Comparison of ENCODE assay signal across 2 cellular contexts in the genomic region with DNA sequence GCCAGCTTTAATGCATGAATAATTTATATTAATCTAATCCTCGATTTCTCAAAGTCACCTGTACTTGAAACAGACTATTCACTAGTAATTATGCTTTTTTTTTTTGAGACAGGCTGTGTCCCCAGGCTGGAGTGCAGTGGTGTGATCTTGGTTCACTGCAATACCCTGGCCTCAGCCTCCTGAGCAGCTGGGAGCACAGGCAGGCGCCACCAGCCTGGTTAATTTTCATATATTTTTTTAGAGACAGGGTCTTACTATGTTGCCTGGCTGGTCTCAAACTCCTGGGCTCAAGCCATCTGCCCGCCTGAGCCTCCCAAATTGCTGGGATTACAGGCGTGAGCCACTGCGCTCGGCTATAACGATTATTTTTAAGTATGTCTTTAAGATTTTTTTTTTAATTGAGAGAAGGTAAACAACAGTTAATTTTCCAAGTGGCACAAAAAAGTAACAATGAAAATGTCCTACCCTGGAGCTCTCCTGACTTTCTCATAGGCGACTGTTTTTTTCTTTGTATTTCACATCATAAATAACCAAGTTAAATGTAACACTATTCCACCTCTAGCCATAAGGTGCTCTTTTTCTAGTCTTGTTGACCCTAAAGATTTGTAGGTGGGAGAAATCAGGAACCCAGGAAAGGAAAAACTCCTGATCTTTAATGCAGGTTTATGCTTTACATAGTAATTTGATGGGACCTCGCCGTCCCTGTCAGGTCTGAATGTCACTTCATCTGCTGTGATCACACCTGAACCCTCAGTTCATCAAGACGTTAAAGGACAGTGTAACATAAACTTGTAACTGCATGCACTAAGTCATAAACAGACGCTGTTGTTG.
TF ChIP-seq lines count a peak whose summit lies in the region.

No MANE protein-coding gene starts in this region.

TF ChIP-seq in SK-N-SH, 30 proteins besides CTCF, POLR2A, EP300 and RAD21 (continued from another document):
- TF ChIP-seq RCOR1 (IDR thresholded peaks at IDR 0.05; ENCODE audit: low read length), result no peak
- TF ChIP-seq FOSL2 (IDR thresholded peaks at IDR 0.05; ENCODE audit: borderline replicate concordance, low read depth), result no peak
TF ChIP-seq in SK-N-SH: peak in this region for 0.

TF ChIP-seq in SK-N-SH treated with all-trans-retinoic acid at 6 μM for 48 hours, 23 proteins besides CTCF, POLR2A, EP300 and RAD21:
- TF ChIP-seq, protein P1, sequence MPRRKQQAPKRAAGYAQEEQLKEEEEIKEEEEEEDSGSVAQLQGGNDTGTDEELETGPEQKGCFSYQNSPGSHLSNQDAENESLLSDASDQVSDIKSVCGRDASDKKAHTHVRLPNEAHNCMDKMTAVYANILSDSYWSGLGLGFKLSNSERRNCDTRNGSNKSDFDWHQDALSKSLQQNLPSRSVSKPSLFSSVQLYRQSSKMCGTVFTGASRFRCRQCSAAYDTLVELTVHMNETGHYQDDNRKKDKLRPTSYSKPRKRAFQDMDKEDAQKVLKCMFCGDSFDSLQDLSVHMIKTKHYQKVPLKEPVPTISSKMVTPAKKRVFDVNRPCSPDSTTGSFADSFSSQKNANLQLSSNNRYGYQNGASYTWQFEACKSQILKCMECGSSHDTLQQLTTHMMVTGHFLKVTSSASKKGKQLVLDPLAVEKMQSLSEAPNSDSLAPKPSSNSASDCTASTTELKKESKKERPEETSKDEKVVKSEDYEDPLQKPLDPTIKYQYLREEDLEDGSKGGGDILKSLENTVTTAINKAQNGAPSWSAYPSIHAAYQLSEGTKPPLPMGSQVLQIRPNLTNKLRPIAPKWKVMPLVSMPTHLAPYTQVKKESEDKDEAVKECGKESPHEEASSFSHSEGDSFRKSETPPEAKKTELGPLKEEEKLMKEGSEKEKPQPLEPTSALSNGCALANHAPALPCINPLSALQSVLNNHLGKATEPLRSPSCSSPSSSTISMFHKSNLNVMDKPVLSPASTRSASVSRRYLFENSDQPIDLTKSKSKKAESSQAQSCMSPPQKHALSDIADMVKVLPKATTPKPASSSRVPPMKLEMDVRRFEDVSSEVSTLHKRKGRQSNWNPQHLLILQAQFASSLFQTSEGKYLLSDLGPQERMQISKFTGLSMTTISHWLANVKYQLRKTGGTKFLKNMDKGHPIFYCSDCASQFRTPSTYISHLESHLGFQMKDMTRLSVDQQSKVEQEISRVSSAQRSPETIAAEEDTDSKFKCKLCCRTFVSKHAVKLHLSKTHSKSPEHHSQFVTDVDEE (CRISPR knock-in tag; IDR thresholded peaks at IDR 0.05), result no peak
